11 cellular contexts compared by ENCODE assay signal in the genomic region with DNA sequence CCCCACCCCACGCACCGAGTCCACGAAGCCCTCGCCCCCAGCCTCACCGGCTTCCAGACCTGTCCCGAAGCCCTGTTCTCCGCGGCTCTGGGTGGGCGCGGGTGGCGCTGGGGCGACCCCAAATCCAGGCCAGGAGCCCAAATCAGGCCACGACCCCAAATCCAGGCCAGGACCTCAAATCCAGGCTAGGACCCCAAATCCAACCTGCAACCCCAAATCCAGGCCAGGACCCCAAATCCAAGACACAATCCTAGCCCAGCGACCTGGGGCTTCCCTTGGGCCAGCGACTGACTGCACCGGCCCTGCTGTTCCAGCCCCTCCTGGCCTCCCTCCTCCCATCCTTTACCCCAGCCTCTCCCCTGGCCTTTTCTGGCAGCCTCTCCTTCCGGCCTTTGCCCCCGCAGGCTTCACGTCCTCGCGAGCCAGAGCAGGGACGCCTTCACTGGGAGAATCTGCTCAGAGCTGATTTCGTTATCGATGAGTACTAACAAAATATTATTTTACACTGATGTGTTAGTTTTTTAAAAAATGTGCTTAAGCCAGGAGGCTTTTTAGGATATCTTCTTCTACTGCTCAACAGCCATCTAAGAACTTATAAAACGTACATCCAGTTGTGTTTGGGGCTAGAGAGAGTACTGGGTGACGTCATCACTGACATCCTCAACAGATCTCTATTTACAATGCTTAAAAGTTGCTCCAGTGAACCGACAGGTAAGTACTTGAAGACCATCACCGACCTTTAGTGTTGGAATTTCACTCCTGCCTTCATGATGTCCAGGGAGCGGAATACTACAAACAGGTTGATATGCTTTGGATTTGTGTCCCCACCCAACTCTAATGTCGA. TPM values are rescaled to one million over a fixed set of nuclear protein-coding genes. Genes with fewer than 3 reads are reported as not detected.
DNase-seq lines count a peak whose midpoint lies in the region; ATAC-seq and TF ChIP-seq lines count a peak whose summit lies in the region.
"Had no signal": no experiment of that assay in that cellular context is flagged by ENCODE, and none has a peak within 500 bp of the region (broad histone marks: within the 10 kb centered on the region; RNA-seq: fewer than 3 reads in every experiment).

No MANE protein-coding gene starts in this region.

- H3K4me2 ChIP-seq in parathyroid adenoma (ENCODE audit: low read length): peak overlapping the region; percentile 83

- H3K36me3 ChIP-seq in HUES6 (ENCODE audit: control insufficient read depth, insufficient read depth, low read length) (no peaks in the 10 kb centered on the region), right atrium auricular region (no peaks in the 10 kb centered on the region), parathyroid adenoma (ENCODE audit: control insufficient read depth, insufficient read depth, low read length) (no peaks in the 10 kb centered on the region)

- H3K9ac ChIP-seq in HUES6 (ENCODE audit: low read length) (no peak overlapping the region), parathyroid adenoma (no peak overlapping the region)

- H3K27me3 Mint-ChIP-seq in CD4-positive, alpha-beta T cell: peaks cover 58% of the 10 kb centered on the region

- peaks cover 26% of the 10 kb centered on the region for H3K27me3 ChIP-seq in CD4-positive, alpha-beta T cell (ENCODE audit: control insufficient read depth, insufficient read depth, low read length)
- H3K27me3 ChIP-seq in HUES6 (ENCODE audit: control insufficient read depth, insufficient read depth, low read length) (peaks cover 37% of the 10 kb centered on the region), right atrium auricular region (no peaks in the 10 kb centered on the region), parathyroid adenoma (ENCODE audit: control insufficient read depth, insufficient read depth, low read length) (peaks cover 3% of the 10 kb centered on the region)

- H3K9me3 Mint-ChIP-seq in CD4-positive, alpha-beta T cell: no peaks in the 10 kb centered on the region
- H3K9me3 Mint-ChIP-seq: activated T-helper 1 cell treated with anti-CD3 and anti-CD28 coated beads, Interleukin-12 subunit alpha, Interleukin-12 subunit beta, Interleukin-2, Interleukin-4 antibody, amounts not matched to agents 30 ng/mL and 10 ng/mL and 1 ng/mL, durations not matched to agents 14 hours and 24 hours and 36 hours; CD8-positive, alpha-beta memory T cell; central memory CD8-positive, alpha-beta T cell had no signal

- no peak for ATAC-seq in CD4-positive, alpha-beta T cell (ENCODE audit: poor library complexity)
- ATAC-seq in HG03097 (IDR thresholded peaks at IDR 0.05; ENCODE audit: low FRiP score, unreplicated experiment) (no peak), HG03139 (IDR thresholded peaks at IDR 0.05; ENCODE audit: unreplicated experiment) (no peak)

- H2AFZ ChIP-seq in parathyroid adenoma: peak overlapping the region; percentile 89

- peaks cover 5% of the 10 kb centered on the region for H3K4me1 Mint-ChIP-seq in CD4-positive, alpha-beta T cell (ENCODE audit: low read depth)
- H3K4me1 Mint-ChIP-seq: central memory CD8-positive, alpha-beta T cell had no signal

- no peak overlapping the region for H3K27ac Mint-ChIP-seq in CD4-positive, alpha-beta T cell
- H3K27ac Mint-ChIP-seq: activated T-helper 1 cell treated with anti-CD3 and anti-CD28 coated beads, Interleukin-12 subunit alpha, Interleukin-12 subunit beta, Interleukin-2, Interleukin-4 antibody, amounts not matched to agents 30 ng/mL and 10 ng/mL and 1 ng/mL, durations not matched to agents 14 hours and 24 hours and 36 hours had no signal

- no peak overlapping the region for H3K27ac ChIP-seq in CD4-positive, alpha-beta T cell (ENCODE audit: low read depth, low read length)
- no peak overlapping the region for H3K27ac ChIP-seq in HUES6 (ENCODE audit: low read depth, low read length)
- no peak overlapping the region for H3K27ac ChIP-seq in right atrium auricular region
- no peak overlapping the region for H3K27ac ChIP-seq in parathyroid adenoma

- no peaks in the 10 kb centered on the region for H3K36me3 Mint-ChIP-seq in CD4-positive, alpha-beta T cell (ENCODE audit: low read depth)
- H3K36me3 Mint-ChIP-seq: CD8-positive, alpha-beta memory T cell had no signal

- no peak for DNase-seq in CD4-positive, alpha-beta T cell
- DNase-seq in right atrium auricular region (ENCODE audit: low spot score): no peak
- DNase-seq in NCI-H187 treated with DMSO at 0.1 percent for 48 hours (lab: John Stamatoyannopoulos, UW): no peak
- DNase-seq in NCI-H2171 treated with DMSO at 0.1 percent for 48 hours (lab: John Stamatoyannopoulos, UW): no peak
- DNase-seq: CD8-positive, alpha-beta memory T cell had no signal

- no peaks in the 10 kb centered on the region for H3K9me3 ChIP-seq in CD4-positive, alpha-beta T cell (ENCODE audit: control insufficient read depth, low read length)
- H3K9me3 ChIP-seq in HUES6 (ENCODE audit: control insufficient read depth, insufficient read depth, low read depth, low read length): no peaks in the 10 kb centered on the region
- H3K9me3 ChIP-seq in right atrium auricular region: no peaks in the 10 kb centered on the region
- H3K9me3 ChIP-seq in parathyroid adenoma (ENCODE audit: control insufficient read depth, low read length): no peaks in the 10 kb centered on the region

- H3K4me1 ChIP-seq in HUES6 (ENCODE audit: control insufficient read depth, insufficient read depth, low read length) (peaks cover 3% of the 10 kb centered on the region; the same call in 1 of the 2 replicates), right atrium auricular region (peaks cover 0 to 11% of the 10 kb centered on the region in 2 donors), parathyroid adenoma (no peaks in the 10 kb centered on the region)

- H3K4me3 ChIP-seq in HUES6 (ENCODE audit: low read depth, low read length): peak overlapping the region; percentile 56
- peak overlapping the region; percentile 16 to 41 for H3K4me3 ChIP-seq in right atrium auricular region
- no peak overlapping the region for H3K4me3 ChIP-seq in parathyroid adenoma (ENCODE audit: low read depth, low read length)

- H3K4me3 Mint-ChIP-seq in CD4-positive, alpha-beta T cell: peak overlapping the region; percentile 25
- H3K4me3 Mint-ChIP-seq: central memory CD8-positive, alpha-beta T cell had no signal

- TF ChIP-seq CTCF in CD4-positive, alpha-beta T cell (IDR thresholded peaks at IDR 0.05): no peak
- TF ChIP-seq CTCF in right atrium auricular region (IDR thresholded peaks at IDR 0.05) (no peak), parathyroid adenoma (IDR thresholded peaks at IDR 0.05) (no peak)

- intact Hi-C loops in CD4-positive, alpha-beta T cell (cut with DNase I, micrococcal nuclease): loop anchor here in 1 of 2 experiments (10.0 kb wide), 1 partner anchor 717 kb away; no protein-coding TSS in a partner anchor

- CTCF ChIA-PET in CD4-positive, alpha-beta T cell (lab: Charles Lee): no interaction called here

- no peaks in the 10 kb centered on the region for H3K79me2 ChIP-seq in parathyroid adenoma

- POLR2A ChIA-PET in CD4-positive, alpha-beta T cell (lab: Charles Lee): no interaction called here

RNA-seq across cellular contexts. Expression of a gene that starts 34.7 kb away (rescaled TPM):
- under 1 TPM; 0.47 to 0.66 TPM for total RNA-seq in CD4-positive, alpha-beta T cell
- under 1 TPM; 0.20 to 0.93 TPM for total RNA-seq in right atrium auricular region

RNA-seq across cellular contexts. Expression of a gene that starts 34.8 kb away (rescaled TPM):
- 100 to 1,000 TPM; 109 TPM for total RNA-seq in CD4-positive, alpha-beta T cell
- total RNA-seq in right atrium auricular region: 10 to 100 TPM; 15.0 to 16.1 TPM

Comparison
In these comparisons a context has a peak if more than half of its experiments do, and no peak if none do; other contexts are left out.
1. RNA of a gene that starts 34.8 kb away (total RNA-seq): 109 TPM in CD4-positive, alpha-beta T cell; 15.0 to 16.1 TPM in right atrium auricular region; every median in the first group is over 4 times any median in the second.